In genomic region chr20:14337400-14338171, GRCh38 we compare ENCODE assay signal across 8 cellular contexts. TPM values are rescaled to one million over a fixed set of nuclear protein-coding genes. Genes with fewer than 3 reads are reported as not detected.
DNase-seq lines count a peak whose midpoint lies in the region; ATAC-seq and TF ChIP-seq lines count a peak whose summit lies in the region.

FLRT3 (minus strand) TSS chr20:14337612; CDS start chr20:14327506, 10,106 bp downstream.

- no peaks in the 10 kb centered on the region for H3K4me1 ChIP-seq in DOHH2 (ENCODE audit: control insufficient read depth, low read length)

- H3K36me3 ChIP-seq in DOHH2 (ENCODE audit: control insufficient read depth, low read length): no peaks in the 10 kb centered on the region

- peak; percentile 79 for TF ChIP-seq CTCF in DOHH2 (IDR thresholded peaks at IDR 0.05; ENCODE audit: low read depth, low read length, poor library complexity, severe bottlenecking)
- peak; percentile 85 for TF ChIP-seq CTCF in astrocyte of the spinal cord (IDR thresholded peaks at IDR 0.05; ENCODE audit: low read depth, low read length)

- peak within 1 kb of the TSS; percentile 61 for H3K4me3 ChIP-seq in DOHH2 (ENCODE audit: low read length)
- H3K4me3 ChIP-seq in astrocyte of the spinal cord (ENCODE audit: low read depth, low read length): peak within 1 kb of the TSS; percentile 38

- no peaks in the 10 kb centered on the region for H3K27me3 Mint-ChIP-seq in activated T-helper 17 cell treated with anti-CD3 and anti-CD28 coated beads, Interleukin-2, amount 50 U/mL, for 72 hours

- no peaks in the 10 kb centered on the region for H3K79me2 ChIP-seq in DOHH2 (ENCODE audit: control insufficient read depth, low read length)

- H4K20me1 ChIP-seq in DOHH2 (ENCODE audit: control insufficient read depth, insufficient read depth, low read depth, low read length): no peaks in the 10 kb centered on the region

- H3K27me3 ChIP-seq in DOHH2 (ENCODE audit: control insufficient read depth, low read length): peaks cover 2% of the 10 kb centered on the region; the same call in 1 of the 2 replicates

- H3K4me3 Mint-ChIP-seq in activated T-helper 17 cell treated with anti-CD3 and anti-CD28 coated beads, Interleukin-2, amount 50 U/mL, for 72 hours: no peak within 1 kb of the TSS

- H3K27ac Mint-ChIP-seq in activated T-helper 17 cell treated with anti-CD3 and anti-CD28 coated beads, Interleukin-2, amount 50 U/mL, for 72 hours: no peak within 1 kb of the TSS

- H3K4me2 ChIP-seq in DOHH2 (ENCODE audit: low read length): peak within 1 kb of the TSS; percentile 63

- DNase-seq in NCI-H526 treated with DMSO at 0.1 percent for 48 hours (lab: John Stamatoyannopoulos, UW) (peak; percentile 74), astrocyte of the spinal cord (ENCODE audit: low read depth, low spot score) (peak; percentile 97), hippocampal formation (lab: John Stamatoyannopoulos, UW) (peak; percentile 67 to 92), putamen (ENCODE audit: low spot score) (peak; percentile 89)

- no peaks in the 10 kb centered on the region for H3K4me1 Mint-ChIP-seq in activated T-helper 17 cell treated with anti-CD3 and anti-CD28 coated beads, Interleukin-2, amount 50 U/mL, for 72 hours

- ATAC-seq in GM21381 (IDR thresholded peaks at IDR 0.05; ENCODE audit: unreplicated experiment) (peak; percentile 99), HG03575 (IDR thresholded peaks at IDR 0.05; ENCODE audit: extremely low read depth, insufficient number of reproducible peaks, low FRiP score, unreplicated experiment) (peak; percentile 85)
- ATAC-seq in activated T-helper 17 cell treated with anti-CD3 and anti-CD28 coated beads, Interleukin-2, amount 50 U/mL, for 72 hours (replicated peaks): no peak

- H3K27ac ChIP-seq in DOHH2 (ENCODE audit: low read depth, low read length): no peak within 1 kb of the TSS

- no peaks in the 10 kb centered on the region for H3F3A ChIP-seq in DOHH2 (ENCODE audit: control insufficient read depth, insufficient read depth)

- H3K36me3 Mint-ChIP-seq in activated T-helper 17 cell treated with anti-CD3 and anti-CD28 coated beads, Interleukin-2, amount 50 U/mL, for 72 hours (ENCODE audit: low read depth): no peaks in the 10 kb centered on the region

- H3K9me3 Mint-ChIP-seq in activated T-helper 17 cell treated with anti-CD3 and anti-CD28 coated beads, Interleukin-2, amount 50 U/mL, for 72 hours: peaks cover 7% of the 10 kb centered on the region

- no peaks in the 10 kb centered on the region for H3K9me3 ChIP-seq in DOHH2 (ENCODE audit: control insufficient read depth, insufficient read depth, low read length)

- in situ Hi-C loops in astrocyte of the spinal cord (cut with HindIII; ENCODE audit: low sequenced_read_pairs): no loop called here

- no peaks in the 10 kb centered on the region for H3K9me2 ChIP-seq in DOHH2 (replicated peaks; ENCODE audit: control insufficient read depth, low read length)

RNA-seq across cellular contexts. Expression of gene FLRT3, which starts in this region (rescaled TPM):
- total RNA-seq in activated T-helper 17 cell treated with anti-CD3 and anti-CD28 coated beads, Interleukin-2, amount 50 U/mL, for 72 hours: not detected
